Comparison of ENCODE assay signal across 9 cellular contexts in the genomic region with DNA sequence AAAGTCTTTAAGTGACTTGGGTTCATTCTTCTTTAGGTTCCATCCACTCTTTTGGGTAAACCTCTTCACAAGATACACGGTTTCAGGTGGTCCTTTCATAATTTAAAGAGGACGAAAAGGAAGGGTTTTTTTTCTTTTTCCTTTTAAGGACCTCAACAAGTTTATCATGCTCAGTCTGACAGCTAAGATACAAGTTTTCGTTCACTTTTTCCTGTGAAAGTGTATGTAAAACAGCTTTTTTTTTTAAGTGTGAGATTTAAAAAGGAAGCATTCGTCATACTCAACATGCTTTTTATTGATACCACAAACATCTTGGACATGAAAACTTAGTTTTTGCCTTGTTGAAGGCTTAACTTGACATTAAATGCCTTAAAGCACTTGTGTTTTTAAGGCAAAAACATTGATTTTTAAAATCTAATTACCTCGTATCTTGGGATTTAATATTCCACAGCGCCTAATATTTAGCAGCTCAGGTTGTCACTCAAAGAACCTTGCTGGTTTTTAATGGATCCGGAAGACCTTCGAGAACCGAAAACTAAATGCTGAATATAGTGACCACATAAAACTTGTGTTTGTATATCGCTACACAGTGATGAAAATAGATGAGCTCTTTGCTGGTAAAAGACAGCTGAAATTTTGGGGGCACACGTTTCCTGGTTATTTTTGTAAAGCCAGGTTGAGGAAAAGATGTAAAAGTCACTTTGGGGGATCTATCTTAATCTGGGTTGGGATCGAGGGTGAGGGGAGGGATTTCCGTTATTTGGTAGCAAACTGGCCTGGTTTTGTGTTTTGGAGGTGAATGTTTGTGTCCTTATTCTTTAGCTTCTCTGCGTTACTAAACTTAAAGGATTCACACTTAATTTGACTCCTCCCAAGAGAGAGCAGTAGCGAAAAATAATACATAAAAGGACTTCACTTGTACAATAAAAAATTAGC. TPM values are rescaled to one million over a fixed set of nuclear protein-coding genes. Genes with fewer than 3 reads are reported as not detected.
A peak's percentile ranks its signal among the peaks of the same experiment; 100 is the strongest.
DNase-seq lines count a peak whose midpoint lies in the region; ATAC-seq and TF ChIP-seq lines count a peak whose summit lies in the region.
"Had no signal": no experiment of that assay in that cellular context is flagged by ENCODE, and none has a peak within 500 bp of the region (broad histone marks: within the 10 kb centered on the region; RNA-seq: fewer than 3 reads in every experiment).

No MANE protein-coding gene starts in this region.

- no peak overlapping the region for H2BK15ac ChIP-seq in mesendoderm (replicated peaks; ENCODE audit: low read depth)

- TF ChIP-seq POLR2A in body of pancreas (IDR thresholded peaks at IDR 0.05) = no peak
- TF ChIP-seq POLR2A in vagina (IDR thresholded peaks at IDR 0.05) = no peak

- peak overlapping the region; percentile 61 for H3K9ac ChIP-seq in mesendoderm (ENCODE audit: low read length)

- H3K9me3 ChIP-seq in heart right ventricle (no peaks in the 10 kb centered on the region), body of pancreas (no peaks in the 10 kb centered on the region), vagina (no peaks in the 10 kb centered on the region)

- peak overlapping the region in 6 of 10 donors; percentile 96 to 100 (median 100) for H3K27ac ChIP-seq in heart right ventricle
- peak overlapping the region in 3 of 4 donors; percentile 31 to 100 (median 41) for H3K27ac ChIP-seq in body of pancreas
- H3K27ac ChIP-seq in mesendoderm (ENCODE audit: low read depth, low read length) = no peak overlapping the region
- H3K27ac ChIP-seq in vagina = peak overlapping the region; percentile 99

- H3K4me3 ChIP-seq in heart right ventricle (peak overlapping the region; percentile 82 to 99 (median 90)), body of pancreas (peak overlapping the region; percentile 91 to 98), mesendoderm (ENCODE audit: low read length) (peak overlapping the region; percentile 50), vagina (peak overlapping the region; percentile 92 to 93)

- DNase-seq in heart right ventricle (no peak), left cardiac atrium (no peak), body of pancreas (no peak), mesendoderm (no peak), vagina (ENCODE audit: extremely low spot score in 2 of 2) (no peak), amniotic stem cell (lab: John Stamatoyannopoulos, UW) (no peak)
- DNase-seq in activated CD4-positive, alpha-beta T cell treated with anti-CD3 and anti-CD28 coated beads, Interleukin-2, amount 50 U/mL, for 48 hours = no peak
- DNase-seq: NCI-H1048 had no signal

- peaks cover 0 to 56% (median 50%) of the 10 kb centered on the region in 9 donors for H3K4me1 ChIP-seq in heart right ventricle
- H3K4me1 ChIP-seq in body of pancreas = peaks cover 42% of the 10 kb centered on the region
- H3K4me1 ChIP-seq in mesendoderm (ENCODE audit: control insufficient read depth, low read depth, low read length) = peaks cover 6% of the 10 kb centered on the region
- H3K4me1 ChIP-seq in vagina = peaks cover 54% of the 10 kb centered on the region

- H2BK120ac ChIP-seq in mesendoderm (ENCODE audit: low read depth, low read length) = no peak overlapping the region

- H3K23ac ChIP-seq in mesendoderm (ENCODE audit: low read length) = no peak overlapping the region

- no peak overlapping the region for H3K18ac ChIP-seq in mesendoderm (ENCODE audit: low read length)

- H4K5ac ChIP-seq in mesendoderm (ENCODE audit: low read length) = no peak overlapping the region

- intact Hi-C loops in heart right ventricle (cut with DNase I) (loop anchor here in 9 of 10 donors (2.0 to 10.0 kb wide), 11 partner anchors 33 to 257 kb away; a partner anchor contains a TSS), left cardiac atrium (cut with DNase I) (loop anchor here in 1 of 2 donors (5.0 to 10.0 kb wide), 3 partner anchors 33 to 174 kb away; a partner anchor contains a TSS), body of pancreas (cut with DNase I) (no loop called here), vagina (cut with DNase I) (no loop called here)

- peak overlapping the region; percentile 85 for H3K4me2 ChIP-seq in mesendoderm (ENCODE audit: low read length)

- peaks cover 0 to 43% (median 3%) of the 10 kb centered on the region in 9 donors for H3K36me3 ChIP-seq in heart right ventricle
- peaks cover 0 to 2% of the 10 kb centered on the region in 2 donors for H3K36me3 ChIP-seq in body of pancreas (replicated peaks in 1 of 2; ENCODE audit: insufficient read depth in 1 of 2, low read depth in 2 of 2)
- peaks cover 2% of the 10 kb centered on the region for H3K36me3 ChIP-seq in mesendoderm (ENCODE audit: control insufficient read depth, insufficient read depth, low read length)
- H3K36me3 ChIP-seq in vagina = peaks cover 0 to under 1% of the 10 kb centered on the region in 2 donors

- no peak overlapping the region for H3K4ac ChIP-seq in mesendoderm (ENCODE audit: low read depth, low read length)

- no peak overlapping the region for H2AK5ac ChIP-seq in mesendoderm (ENCODE audit: low read length)

- peak overlapping the region; percentile 81 for H3K56ac ChIP-seq in mesendoderm (ENCODE audit: low read length)

- WGBS in heart right ventricle, 2 donors = 4 to 5% methylated on average over 15 of the region's 15 CpGs
- 2 to 3% methylated on average over 15 of the region's 15 CpGs for WGBS in body of pancreas, 2 donors
- no CpG with 5 or more reads among the region's 15 CpGs for whole genome bisulfite sequencing in mesendoderm (ENCODE audit: extremely low coverage, insufficient coverage, low lambda C conversion rate)

- no peaks in the 10 kb centered on the region for H3K27me3 ChIP-seq in heart right ventricle
- H3K27me3 ChIP-seq in body of pancreas = no peaks in the 10 kb centered on the region
- no peaks in the 10 kb centered on the region for H3K27me3 ChIP-seq in mesendoderm (ENCODE audit: insufficient read depth, low read length, poor library complexity)
- no peaks in the 10 kb centered on the region for H3K27me3 ChIP-seq in vagina

- no peak overlapping the region for H2BK5ac ChIP-seq in mesendoderm (ENCODE audit: low read length)

- peaks cover 54% of the 10 kb centered on the region for H3K79me2 ChIP-seq in mesendoderm (ENCODE audit: control insufficient read depth, insufficient read depth, low read length)

- ATAC-seq in heart right ventricle (no peak), left cardiac atrium (no peak), body of pancreas (no peak), GM18861 (IDR thresholded peaks at IDR 0.05; ENCODE audit: unreplicated experiment) (no peak)

- TF ChIP-seq CTCF in heart right ventricle (IDR thresholded peaks at IDR 0.05) = no peak
- no peak for TF ChIP-seq CTCF in body of pancreas (IDR thresholded peaks at IDR 0.05)
- TF ChIP-seq CTCF in vagina (IDR thresholded peaks at IDR 0.05) = no peak

- H3K79me1 ChIP-seq in mesendoderm (ENCODE audit: low read length) = peaks cover 2% of the 10 kb centered on the region

- H4K8ac ChIP-seq in mesendoderm (ENCODE audit: low read depth, low read length) = no peak overlapping the region

RNA-seq across cellular contexts. Expression of a gene that starts 2.3 kb away (rescaled TPM):
- total RNA-seq in heart right ventricle = 10 to 100 TPM; 22.2 to 38.4 (median 28.7) TPM
- polyA plus RNA-seq in heart right ventricle = 10 to 100 TPM; 14.7 to 29.3 TPM
- 10 to 100 TPM; 30.9 to 36.1 TPM for total RNA-seq in left cardiac atrium
- total RNA-seq in body of pancreas = 10 to 100 TPM; 53.4 to 74.2 TPM
- 32.5 TPM for polyA plus RNA-seq in mesendoderm (2013, experiment 1 of 2)
- polyA plus RNA-seq in mesendoderm (2013, experiment 2 of 2) = 32.6 TPM
- 102 TPM for total RNA-seq in vagina

RNA-seq across cellular contexts. Expression of a gene that starts 34.3 kb away (rescaled TPM):
- total RNA-seq in heart right ventricle (10 to 100 TPM in 1 of 10 donors, 1 to 10 TPM in 9; 3.7 to 10.7 (median 6.4) TPM), left cardiac atrium (1 to 10 TPM; 5.0 to 7.0 TPM), body of pancreas (1 to 10 TPM; 8.3 to 9.6 TPM), vagina (10.3 TPM)
- polyA plus RNA-seq in heart right ventricle = 1 to 10 TPM; 2.0 to 3.3 TPM
- polyA plus RNA-seq in mesendoderm (2013, experiment 1 of 2) = 4.5 TPM
- 4.4 TPM for polyA plus RNA-seq in mesendoderm (2013, experiment 2 of 2)

Comparison
In these comparisons a context has a peak if more than half of its experiments do, and no peak if none do; other contexts are left out.
1. intact Hi-C loops: an anchor here in heart right ventricle (2.0 to 10.0 kb wide); none called in body of pancreas and vagina.